ENCODE assay signal across 17 cellular contexts in genomic region chr1:85824066-85824835, GRCh38.
"Had no signal": no experiment of that assay in that cellular context is flagged by ENCODE, and none has a peak within 500 bp of the region (broad histone marks: within the 10 kb centered on the region; RNA-seq: fewer than 3 reads in every experiment).

No MANE protein-coding gene starts in this region.

- H3K27ac Mint-ChIP-seq: activated CD8-positive, alpha-beta memory T cell treated with anti-CD3 and anti-CD28 coated beads, Interleukin-2, amount 10 ng/mL, durations not matched to agents 7 days and 5 days; activated naive CD8-positive, alpha-beta T cell; activated T-cell treated with anti-CD3 and anti-CD28 coated beads, Interleukin-2, amount 50 U/mL, for 24 hours; mesothelial cell of epicardium; naive thymus-derived CD4-positive, alpha-beta T cell had no signal

- H3K27me3 ChIP-seq: brain microvascular endothelial cell, gastrocnemius medialis, heart right ventricle, suprapubic skin, upper lobe of left lung had no signal

- DNase-seq: activated CD4-positive, alpha-beta T cell treated with anti-CD3 and anti-CD28 coated beads for 1 hour; activated CD4-positive, alpha-beta T cell treated with anti-CD3 and anti-CD28 coated beads, Interleukin-2, amount 50 U/mL, for 48 hours; activated CD8-positive, alpha-beta memory T cell treated with anti-CD3 and anti-CD28 coated beads, Interleukin-2, amount 10 ng/mL, durations not matched to agents 7 days and 5 days; activated gamma-delta T cell; activated T-cell treated with anti-CD3 and anti-CD28 coated beads, Interleukin-2, amount 50 U/mL, for 24 hours; brain microvascular endothelial cell; cerebellar nuclear complex; gastrocnemius medialis; heart right ventricle; naive thymus-derived CD4-positive, alpha-beta T cell; stimulated activated CD4-positive, alpha-beta T cell treated with anti-CD3 and anti-CD28 coated beads, Interleukin-2, amount 100 ng/mL, for 48 hours; stimulated activated naive CD8-positive, alpha-beta T cell treated with anti-CD3 and anti-CD28 coated beads, Interleukin-15, Interleukin-2, amounts not matched to agents 100 U/mL and 50 U/mL, for 24 hours; upper lobe of left lung had no signal

- ATAC-seq: activated CD8-positive, alpha-beta memory T cell treated with anti-CD3 and anti-CD28 coated beads, Interleukin-2, amount 10 ng/mL, durations not matched to agents 7 days and 5 days; gastrocnemius medialis; heart right ventricle; naive thymus-derived CD4-positive, alpha-beta T cell; stimulated activated naive CD8-positive, alpha-beta T cell treated with anti-CD3 and anti-CD28 coated beads, Interleukin-15, Interleukin-2, amounts not matched to agents 100 U/mL and 50 U/mL, for 24 hours had no signal

- H3K4me1 Mint-ChIP-seq: activated CD8-positive, alpha-beta memory T cell treated with anti-CD3 and anti-CD28 coated beads, Interleukin-2, amount 10 ng/mL, durations not matched to agents 7 days and 5 days; mesothelial cell of epicardium; naive thymus-derived CD4-positive, alpha-beta T cell had no signal

- H3K9me3 ChIP-seq: gastrocnemius medialis, heart right ventricle, suprapubic skin, upper lobe of left lung had no signal

- H3K36me3 ChIP-seq: brain microvascular endothelial cell, gastrocnemius medialis, heart right ventricle, suprapubic skin, upper lobe of left lung had no signal

- H3K9me3 Mint-ChIP-seq: activated T-cell treated with anti-CD3 and anti-CD28 coated beads, Interleukin-2, amount 50 U/mL, for 24 hours; mesothelial cell of epicardium had no signal

- H3K27ac ChIP-seq: brain microvascular endothelial cell, gastrocnemius medialis, heart right ventricle, parathyroid adenoma, suprapubic skin had no signal

- H3K4me1 ChIP-seq: gastrocnemius medialis, heart right ventricle, parathyroid adenoma, suprapubic skin, upper lobe of left lung had no signal

- H3K4me3 ChIP-seq: gastrocnemius medialis, heart right ventricle, suprapubic skin, upper lobe of left lung had no signal

- H3K4me3 Mint-ChIP-seq: activated CD8-positive, alpha-beta memory T cell treated with anti-CD3 and anti-CD28 coated beads, Interleukin-2, amount 10 ng/mL, durations not matched to agents 7 days and 5 days; activated naive CD8-positive, alpha-beta T cell; activated T-cell treated with anti-CD3 and anti-CD28 coated beads, Interleukin-2, amount 50 U/mL, for 24 hours; mesothelial cell of epicardium; naive thymus-derived CD4-positive, alpha-beta T cell had no signal

- H3K36me3 Mint-ChIP-seq: activated CD8-positive, alpha-beta memory T cell treated with anti-CD3 and anti-CD28 coated beads, Interleukin-2, amount 10 ng/mL, durations not matched to agents 7 days and 5 days; activated naive CD8-positive, alpha-beta T cell; mesothelial cell of epicardium; naive thymus-derived CD4-positive, alpha-beta T cell had no signal

- H3K27me3 Mint-ChIP-seq: activated CD8-positive, alpha-beta memory T cell treated with anti-CD3 and anti-CD28 coated beads, Interleukin-2, amount 10 ng/mL, durations not matched to agents 7 days and 5 days; activated naive CD8-positive, alpha-beta T cell; activated T-cell treated with anti-CD3 and anti-CD28 coated beads, Interleukin-2, amount 50 U/mL, for 24 hours; naive thymus-derived CD4-positive, alpha-beta T cell had no signal
